Comparison of ENCODE assay signal across 33 cellular contexts in genomic region chr15:69484837-69485236, GRCh38. TPM values are rescaled to one million over a fixed set of nuclear protein-coding genes. Genes with fewer than 3 reads are reported as not detected.
DNase-seq lines count a peak whose midpoint lies in the region; ATAC-seq and TF ChIP-seq lines count a peak whose summit lies in the region.
"Had no signal": no experiment of that assay in that cellular context is flagged by ENCODE, and none has a peak within 500 bp of the region (broad histone marks: within the 10 kb centered on the region; RNA-seq: fewer than 3 reads in every experiment).

No MANE protein-coding gene starts in this region.

- H3K79me2 ChIP-seq in mammary epithelial cell (ENCODE audit: insufficient read depth, low read length): no peaks in the 10 kb centered on the region

- in situ Hi-C loops in mammary epithelial cell (cut with MboI; ENCODE audit: low sequenced_read_pairs in 2 of 2): loop anchor here in 1 of 2 donors (25.0 kb wide), 1 partner anchor 1002 kb away; no protein-coding TSS in a partner anchor

- no peak overlapping the region for H3K9ac ChIP-seq in mammary epithelial cell (ENCODE audit: insufficient read depth, low read length)

- H3K4me2 ChIP-seq in mammary epithelial cell (ENCODE audit: insufficient read depth, low read depth, low read length): no peak overlapping the region

- WGBS in mammary epithelial cell (ENCODE audit: low coverage, missing lambda C conversion rate): 0% methylated on average over 3 of the region's 6 CpGs

- H3K4me1 Mint-ChIP-seq in MCF 10A (ENCODE audit: insufficient read depth, unreplicated experiment): peaks cover 8% of the 10 kb centered on the region

- peaks cover 2% of the 10 kb centered on the region for H3K9me3 Mint-ChIP-seq in MCF 10A (ENCODE audit: unreplicated experiment)
- H3K9me3 Mint-ChIP-seq: activated naive CD4-positive, alpha-beta T cell treated with anti-CD3 and anti-CD28 coated beads, Interleukin-2, amount 50 U/mL, for 24 hours had no signal

- no peak overlapping the region for H3K4me3 Mint-ChIP-seq in MCF 10A (ENCODE audit: unreplicated experiment)
- H3K4me3 Mint-ChIP-seq: activated naive CD4-positive, alpha-beta T cell treated with anti-CD3 and anti-CD28 coated beads, Interleukin-2, amount 50 U/mL, for 24 hours; activated T-cell treated with anti-CD3 and anti-CD28 coated beads, Interleukin-2, amount 50 U/mL, for 72 hours; effector memory CD8-positive, alpha-beta T cell; type B pancreatic cell had no signal

- CTCF ChIA-PET in MCF 10A (lab: Yijun Ruan, JAX): interaction anchor here (0.7 kb wide), 1 partner anchor 20 kb away, joined by 5 read pairs; no protein-coding TSS in a partner anchor
- CTCF ChIA-PET in mammary epithelial cell (lab: Charles Lee; ENCODE audit: low non-redundant PET): no interaction called here

- dilution Hi-C loops in mammary epithelial cell (cut with HindIII; ENCODE audit: low sequenced_read_pairs): no loop called here

- H3K36me3 ChIP-seq in mammary epithelial cell (ENCODE audit: insufficient read depth, low read length) (no peaks in the 10 kb centered on the region), RWPE2 (ENCODE audit: low read depth) (no peaks in the 10 kb centered on the region), mucosa of descending colon (ENCODE audit: low read depth) (no peaks in the 10 kb centered on the region), upper lobe of right lung (no peaks in the 10 kb centered on the region)
- H3K36me3 ChIP-seq: BE2C, cardiac muscle cell had no signal

- H3K9me3 ChIP-seq in mammary epithelial cell (replicated peaks; ENCODE audit: insufficient read depth, low read length): peaks cover 4% of the 10 kb centered on the region
- no peaks in the 10 kb centered on the region for H3K9me3 ChIP-seq in RWPE2 (ENCODE audit: severe bottlenecking)
- no peaks in the 10 kb centered on the region for H3K9me3 ChIP-seq in mucosa of descending colon
- H3K9me3 ChIP-seq in upper lobe of right lung: no peaks in the 10 kb centered on the region
- H3K9me3 ChIP-seq: BE2C had no signal

- ATAC-seq in RWPE2 (ENCODE audit: low read depth) (peak; percentile 63), mucosa of descending colon (peak; percentile 89), upper lobe of right lung (peak; percentile 37), GM19351 (IDR thresholded peaks at IDR 0.05; ENCODE audit: unreplicated experiment) (no peak)
- ATAC-seq: activated T-cell treated with anti-CD3 and anti-CD28 coated beads, Interleukin-2, amount 50 U/mL, for 72 hours; effector memory CD8-positive, alpha-beta T cell; left lobe of liver had no signal

- no peaks in the 10 kb centered on the region for H4K20me1 ChIP-seq in mammary epithelial cell (ENCODE audit: insufficient read depth, low read length)

- POLR2A ChIA-PET in MCF 10A (lab: Yijun Ruan, JAX): no interaction called here

- H3K4me3 ChIP-seq in mammary epithelial cell (replicated peaks in 1 of 3; ENCODE audit: insufficient read depth in 1 of 3, low read depth in 2 of 3, low read length in 3 of 3) (no peak overlapping the region), RWPE2 (ENCODE audit: severe bottlenecking) (no peak overlapping the region), mucosa of descending colon (no peak overlapping the region), upper lobe of right lung (no peak overlapping the region)
- H3K4me3 ChIP-seq: cardiac muscle cell had no signal

- no peaks in the 10 kb centered on the region for H3K36me3 Mint-ChIP-seq in MCF 10A (ENCODE audit: insufficient read depth, unreplicated experiment)
- H3K36me3 Mint-ChIP-seq: activated naive CD4-positive, alpha-beta T cell treated with anti-CD3 and anti-CD28 coated beads, Interleukin-2, amount 50 U/mL, for 24 hours; type B pancreatic cell had no signal

- TF ChIP-seq CTCF in MCF 10A (IDR thresholded peaks at IDR 0.05; ENCODE audit: unreplicated experiment): no peak
- no peak for TF ChIP-seq CTCF in mammary epithelial cell (conservative IDR thresholded peaks at IDR 0.05 in 1 of 2, IDR thresholded peaks at IDR 0.05 in 1 of 2; ENCODE audit: extremely low read depth in 1 of 2, insufficient read depth in 1 of 2, low read depth in 1 of 2, low read length in 2 of 2)
- TF ChIP-seq CTCF in RWPE2 (IDR thresholded peaks at IDR 0.05; ENCODE audit: poor library complexity, severe bottlenecking): no peak
- no peak for TF ChIP-seq CTCF in mucosa of descending colon (IDR thresholded peaks at IDR 0.05)
- TF ChIP-seq CTCF in upper lobe of right lung (IDR thresholded peaks at IDR 0.05): no peak

- H3K27me3 Mint-ChIP-seq in MCF 10A (ENCODE audit: insufficient read depth, unreplicated experiment): peaks cover 5% of the 10 kb centered on the region
- H3K27me3 Mint-ChIP-seq: activated naive CD4-positive, alpha-beta T cell treated with anti-CD3 and anti-CD28 coated beads, Interleukin-2, amount 50 U/mL, for 24 hours; type B pancreatic cell had no signal

- BruUV-seq in MCF 10A (replicated peaks; lab: Mats Ljungman, UMichigan) (no TSS peak), mammary epithelial cell (replicated peaks; lab: Mats Ljungman, UMichigan) (no TSS peak)

- intact Hi-C loops in MCF 10A (cut with micrococcal nuclease) (no loop called here), mammary epithelial cell (cut with micrococcal nuclease) (no loop called here), mucosa of descending colon (cut with DNase I, micrococcal nuclease) (loop anchor here in 1 of 2 donors (10.0 kb wide), 1 partner anchor 1000 kb away; no protein-coding TSS in a partner anchor), upper lobe of right lung (cut with DNase I) (no loop called here)

- peak; percentile 60 for DNase-seq in MCF 10A (ENCODE audit: unreplicated experiment)
- no peak for DNase-seq in mammary epithelial cell
- DNase-seq in RWPE2 (ENCODE audit: low spot score): no peak
- DNase-seq in mucosa of descending colon: peak in 1 of 3 donors; percentile 44
- DNase-seq in upper lobe of right lung: no peak
- DNase-seq in NCI-H748 (lab: John Stamatoyannopoulos, UW; ENCODE audit: unreplicated experiment): no peak
- no peak for DNase-seq in HuH-7.5 (ENCODE audit: low spot score)
- DNase-seq: ACHN; activated CD4-positive, alpha-beta T cell treated with anti-CD3 and anti-CD28 coated beads for 4 hours; activated T-cell treated with anti-CD3 and anti-CD28 coated beads, Interleukin-2, amount 50 U/mL, for 72 hours; anterior cingulate cortex; BE2C; cortex of kidney; effector memory CD8-positive, alpha-beta T cell; erythroblast; foreskin fibroblast; GDM1; H7; IMR-90; mesendoderm; NCI-H1105 treated with DMSO at 0.1 percent for 48 hours; NCI-H2029 treated with DMSO at 0.1 percent for 48 hours; NCI-H345; NCI-H774; retina; Right ventricle myocardium superior; stimulated activated CD4-positive, alpha-beta T cell treated with anti-CD3 and anti-CD28 coated beads, Interleukin-2, amount 100 ng/mL, for 24 hours; T-helper 2 cell had no signal

- H3K27me3 ChIP-seq in mammary epithelial cell (ENCODE audit: insufficient read depth, low read length): no peaks in the 10 kb centered on the region
- no peaks in the 10 kb centered on the region for H3K27me3 ChIP-seq in RWPE2 (ENCODE audit: insufficient read depth, poor library complexity, severe bottlenecking)
- no peaks in the 10 kb centered on the region for H3K27me3 ChIP-seq in upper lobe of right lung
- H3K27me3 ChIP-seq: BE2C had no signal

- no peak overlapping the region for H3K27ac ChIP-seq in mammary epithelial cell (ENCODE audit: insufficient read depth, low read depth, low read length)
- H3K27ac ChIP-seq in RWPE2 (ENCODE audit: poor library complexity, severe bottlenecking): no peak overlapping the region
- no peak overlapping the region for H3K27ac ChIP-seq in upper lobe of right lung
- H3K27ac ChIP-seq: cardiac muscle cell had no signal

- no peak overlapping the region for H2AFZ ChIP-seq in mammary epithelial cell (ENCODE audit: low read depth, low read length)

- H3K4me1 ChIP-seq in mammary epithelial cell (ENCODE audit: insufficient read depth, low read length) (no peaks in the 10 kb centered on the region), RWPE2 (ENCODE audit: insufficient read depth, poor library complexity, severe bottlenecking) (no peaks in the 10 kb centered on the region), mucosa of descending colon (ENCODE audit: low read depth) (no peaks in the 10 kb centered on the region), upper lobe of right lung (no peaks in the 10 kb centered on the region)

- H3K27ac Mint-ChIP-seq in MCF 10A (ENCODE audit: low read depth, unreplicated experiment): peak overlapping the region; percentile 75
- H3K27ac Mint-ChIP-seq: activated naive CD4-positive, alpha-beta T cell treated with anti-CD3 and anti-CD28 coated beads, Interleukin-2, amount 50 U/mL, for 24 hours; activated T-cell treated with anti-CD3 and anti-CD28 coated beads, Interleukin-2, amount 50 U/mL, for 72 hours; effector memory CD8-positive, alpha-beta T cell; type B pancreatic cell had no signal

RNA-seq across cellular contexts. Expression of gene RPLP1, which starts 32.2 kb away (rescaled TPM):
- total RNA-seq in MCF 10A (2022): 2,295 and 2,621 TPM in 2 replicates
- total RNA-seq in mammary epithelial cell: 1,000 to 10,000 TPM in 1 of 2 donors, 100 to 1,000 TPM in 1; 152 to 1,750 TPM
- polyA plus RNA-seq in mammary epithelial cell: 1,472 TPM
- polyA minus RNA-seq in mammary epithelial cell: 850 TPM
- 1,000 to 10,000 TPM; 1,139 to 1,221 (median 1,218) TPM for total RNA-seq in mucosa of descending colon
- total RNA-seq in upper lobe of right lung: 1,255 TPM
